In genomic region chr16:56848955-56849689, GRCh38 we compare ENCODE assay signal across 9 cellular contexts. TPM values are rescaled to one million over a fixed set of nuclear protein-coding genes. Genes with fewer than 3 reads are reported as not detected.
DNase-seq lines count a peak whose midpoint lies in the region; ATAC-seq and TF ChIP-seq lines count a peak whose summit lies in the region.
"Had no signal": no experiment of that assay in that cellular context is flagged by ENCODE, and none has a peak within 500 bp of the region (broad histone marks: within the 10 kb centered on the region; RNA-seq: fewer than 3 reads in every experiment).

No MANE protein-coding gene starts in this region.

- H3K9me3 ChIP-seq in AG04450 (ENCODE audit: control insufficient read depth, insufficient read depth, low read length) (no peaks in the 10 kb centered on the region), BE2C (no peaks in the 10 kb centered on the region)
- H3K9me3 ChIP-seq: HAP-1 had no signal

- H3K4me1 ChIP-seq in mesendoderm (ENCODE audit: control insufficient read depth, low read depth, low read length) (peaks cover 5% of the 10 kb centered on the region), BE2C (peaks cover 18% of the 10 kb centered on the region)
- H3K4me1 ChIP-seq: HAP-1 had no signal

- ATAC-seq in GM21360 (IDR thresholded peaks at IDR 0.05; ENCODE audit: unreplicated experiment) (no peak), HG03095 (IDR thresholded peaks at IDR 0.05; ENCODE audit: unreplicated experiment) (no peak)

- H3K4me2 ChIP-seq in mesendoderm (ENCODE audit: low read length): no peak overlapping the region

- H2AK5ac ChIP-seq in mesendoderm (ENCODE audit: low read length): no peak overlapping the region

- TF ChIP-seq CTCF in AG04450 (IDR thresholded peaks at IDR 0.05; ENCODE audit: low read depth, low read length): no peak
- no peak for TF ChIP-seq CTCF in brain microvascular endothelial cell (IDR thresholded peaks at IDR 0.05; ENCODE audit: low read depth, low read length, missing control alignments)
- no peak for TF ChIP-seq CTCF in BE2C (IDR thresholded peaks at IDR 0.05; ENCODE audit: low read depth, low read length)

- peak overlapping the region; percentile 53 for H3K18ac ChIP-seq in mesendoderm (ENCODE audit: low read length)

- TF ChIP-seq EP300 in Ishikawa (IDR thresholded peaks at IDR 0.05; ENCODE audit: borderline replicate concordance): no peak

- no CpG with 5 or more reads among the region's 7 CpGs for WGBS in mesendoderm (ENCODE audit: extremely low coverage, insufficient coverage, low lambda C conversion rate)

- H3K27ac ChIP-seq in AG04450 (ENCODE audit: low read depth, low read length) (peak overlapping the region; percentile 78), brain microvascular endothelial cell (peak overlapping the region; percentile 47), mesendoderm (ENCODE audit: low read depth, low read length) (no peak overlapping the region)

- H3K36me3 ChIP-seq in brain microvascular endothelial cell (replicated peaks) (peaks cover 2% of the 10 kb centered on the region), mesendoderm (ENCODE audit: control insufficient read depth, insufficient read depth, low read length) (peaks cover 3% of the 10 kb centered on the region), BE2C (peaks cover 10% of the 10 kb centered on the region)

- no peaks in the 10 kb centered on the region for H3K27me3 ChIP-seq in AG04450 (ENCODE audit: control insufficient read depth, insufficient read depth, low read length)
- H3K27me3 ChIP-seq in brain microvascular endothelial cell (replicated peaks): no peaks in the 10 kb centered on the region
- H3K27me3 ChIP-seq in mesendoderm (ENCODE audit: insufficient read depth, low read length, poor library complexity): no peaks in the 10 kb centered on the region
- H3K27me3 ChIP-seq in BE2C: no peaks in the 10 kb centered on the region

- CTCF ChIA-PET in AG04450 (lab: Charles Lee): interaction anchor here (1.6 to 10.8 kb wide), 3 partner anchors 18 to 243 kb away, joined by 3 to 75 read pairs (median 8); partner anchors contain the start of gene CPNE2

- no peaks in the 10 kb centered on the region for H3K79me1 ChIP-seq in mesendoderm (ENCODE audit: low read length)

- H2BK120ac ChIP-seq in mesendoderm (ENCODE audit: low read depth, low read length): no peak overlapping the region

- H2BK5ac ChIP-seq in mesendoderm (ENCODE audit: low read length): no peak overlapping the region

- POLR2A ChIA-PET in AG04450 (lab: Yijun Ruan, JAX): no interaction called here

- no peak overlapping the region for H4K5ac ChIP-seq in mesendoderm (ENCODE audit: low read length)

- H4K8ac ChIP-seq in mesendoderm (ENCODE audit: low read depth, low read length): no peak overlapping the region

- no peak overlapping the region for H3K56ac ChIP-seq in mesendoderm (ENCODE audit: low read length)

- no peak overlapping the region for H2BK15ac ChIP-seq in mesendoderm (replicated peaks; ENCODE audit: low read depth)

- no peak for TF ChIP-seq RAD21 in Ishikawa (IDR thresholded peaks at IDR 0.05; ENCODE audit: low read depth)

- no peak overlapping the region for H3K23ac ChIP-seq in mesendoderm (ENCODE audit: low read length)

- H3K9ac ChIP-seq in mesendoderm (ENCODE audit: low read length): no peak overlapping the region

- H3K4me3 ChIP-seq in AG04450 (ENCODE audit: low read depth, low read length) (no peak overlapping the region), brain microvascular endothelial cell (ENCODE audit: low read depth, low read length) (no peak overlapping the region), mesendoderm (ENCODE audit: low read length) (no peak overlapping the region), BE2C (ENCODE audit: low read depth, low read length) (no peak overlapping the region)
- H3K4me3 ChIP-seq: HAP-1 had no signal

- in situ Hi-C loops in brain microvascular endothelial cell (cut with HindIII; ENCODE audit: low pct_ligation_motif_present, low sequenced_read_pairs): no loop called here

- DNase-seq in AG04450 (ENCODE audit: low read depth, low spot score) (no peak), brain microvascular endothelial cell (peak; percentile 69), mesendoderm (no peak), BE2C (no peak)
- no peak for DNase-seq in NK-92 treated with Interleukin-12 subunit alpha and Interleukin-12 subunit beta, amount 100 ng/mL, for 24 hours (lab: John Stamatoyannopoulos, UW)

- H3K4ac ChIP-seq in mesendoderm (ENCODE audit: low read depth, low read length): no peak overlapping the region

- H3K79me2 ChIP-seq in mesendoderm (ENCODE audit: control insufficient read depth, insufficient read depth, low read length): no peaks in the 10 kb centered on the region

TF ChIP-seq in Ishikawa, 13 proteins besides CTCF, POLR2A, EP300 and RAD21:
- TF ChIP-seq USF1 (IDR thresholded peaks at IDR 0.05) (peak; percentile 39; the same call in 1 of the 2 replicates), MAX (IDR thresholded peaks at IDR 0.05) (peak; percentile 47; the same call in 1 of the 2 replicates), TCF12 (IDR thresholded peaks at IDR 0.05; ENCODE audit: low read depth) (no peak)

RNA-seq across cellular contexts. Expression of gene SLC12A3, which starts 15.9 kb away (rescaled TPM):
- polyA plus RNA-seq in AG04450 (2011; rRNA removed): not detected in 2 replicates
- polyA minus RNA-seq in AG04450 (2011; rRNA and poly(A)+ RNA removed): not detected in 2 replicates
- polyA plus RNA-seq in mesendoderm (2013, experiment 1 of 2): 0.04 TPM
- polyA plus RNA-seq in mesendoderm (2013, experiment 2 of 2): 0.01 TPM
- polyA plus RNA-seq in BE2C (2012; ENCODE audit: insufficient read depth, insufficient read length, low read depth): 0.19 TPM
